ENCODE assay signal across 10 cellular contexts in the genomic region with DNA sequence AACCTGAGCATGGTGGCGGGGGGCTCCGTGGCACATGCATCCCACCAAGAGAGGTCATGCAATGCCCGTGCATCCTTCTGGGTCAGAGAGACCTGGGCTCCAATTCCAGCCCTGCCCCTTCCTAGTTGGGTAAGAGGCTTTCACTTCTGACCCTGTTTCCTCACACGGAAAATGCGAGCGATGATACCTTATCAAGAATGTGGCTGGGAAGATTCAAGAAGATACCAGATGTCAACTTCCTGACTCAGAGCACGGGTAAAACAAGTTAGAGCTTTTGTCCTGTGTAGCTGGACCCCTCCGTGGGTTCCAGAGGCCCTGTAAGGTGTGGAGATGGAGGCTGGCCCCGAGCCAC. TPM values are rescaled to one million over a fixed set of nuclear protein-coding genes. Genes with fewer than 3 reads are reported as not detected.
DNase-seq lines count a peak whose midpoint lies in the region; ATAC-seq and TF ChIP-seq lines count a peak whose summit lies in the region.
"Had no signal": no experiment of that assay in that cellular context is flagged by ENCODE, and none has a peak within 500 bp of the region (broad histone marks: within the 10 kb centered on the region; RNA-seq: fewer than 3 reads in every experiment).

No MANE protein-coding gene starts in this region.

- peaks cover 94% of the 10 kb centered on the region for H3K4me1 Mint-ChIP-seq in CD4-positive, alpha-beta T cell (ENCODE audit: low read depth)
- H3K4me1 Mint-ChIP-seq in osteocyte (ENCODE audit: unreplicated experiment): peaks cover 41% of the 10 kb centered on the region
- peaks cover under 1 to 9% of the 10 kb centered on the region in 2 donors for H3K4me1 Mint-ChIP-seq in effector memory CD8-positive, alpha-beta T cell (ENCODE audit: low read depth in 2 of 2)

- H3K27me3 ChIP-seq in CD4-positive, alpha-beta T cell (ENCODE audit: control insufficient read depth, insufficient read depth, low read length): no peaks in the 10 kb centered on the region

- peak overlapping the region; percentile 53 for H3K4me3 Mint-ChIP-seq in CD4-positive, alpha-beta T cell
- peak overlapping the region; percentile 48 for H3K4me3 Mint-ChIP-seq in osteocyte (ENCODE audit: unreplicated experiment)
- no peak overlapping the region for H3K4me3 Mint-ChIP-seq in effector memory CD8-positive, alpha-beta T cell

- intact Hi-C loops in CD4-positive, alpha-beta T cell (cut with DNase I, micrococcal nuclease): no loop called here

- no peaks in the 10 kb centered on the region for H3K9me3 Mint-ChIP-seq in CD4-positive, alpha-beta T cell
- no peaks in the 10 kb centered on the region for H3K9me3 Mint-ChIP-seq in osteocyte (ENCODE audit: unreplicated experiment)
- no peaks in the 10 kb centered on the region for H3K9me3 Mint-ChIP-seq in effector memory CD8-positive, alpha-beta T cell

- H3K36me3 Mint-ChIP-seq in CD4-positive, alpha-beta T cell (ENCODE audit: low read depth): peaks cover 6% of the 10 kb centered on the region
- no peaks in the 10 kb centered on the region for H3K36me3 Mint-ChIP-seq in osteocyte (ENCODE audit: unreplicated experiment)
- peaks cover under 1% of the 10 kb centered on the region for H3K36me3 Mint-ChIP-seq in effector memory CD8-positive, alpha-beta T cell (ENCODE audit: insufficient read depth)

- in situ Hi-C loops in G401 (cut with HindIII; ENCODE audit: low sequenced_read_pairs): no loop called here

- H3K9me3 ChIP-seq in CD4-positive, alpha-beta T cell (ENCODE audit: control insufficient read depth, low read length): no peaks in the 10 kb centered on the region
- H3K9me3 ChIP-seq: adrenal gland had no signal

- no peak for DNase-seq in CD4-positive, alpha-beta T cell
- peak; percentile 23 for DNase-seq in NOMO-1 treated with dmso at 0.1 percent for 144 hours (lab: John Stamatoyannopoulos, UW; ENCODE audit: unreplicated experiment)
- DNase-seq in fibroblast of gingiva (ENCODE audit: low read depth): peak; percentile 36
- DNase-seq in osteocyte (ENCODE audit: extremely low spot score, unreplicated experiment): no peak
- no peak for DNase-seq in NK-92 (lab: John Stamatoyannopoulos, UW; ENCODE audit: unreplicated experiment)
- no peak for DNase-seq in effector memory CD8-positive, alpha-beta T cell
- no peak for DNase-seq in G401 (ENCODE audit: low spot score)
- DNase-seq: T-helper 9 cell had no signal

- TF ChIP-seq CTCF in CD4-positive, alpha-beta T cell (IDR thresholded peaks at IDR 0.05): no peak
- no peak for TF ChIP-seq CTCF in osteocyte (IDR thresholded peaks at IDR 0.05)

- CTCF ChIA-PET in CD4-positive, alpha-beta T cell (lab: Charles Lee): no interaction called here

- peak overlapping the region; percentile 47 for H3K27ac ChIP-seq in CD4-positive, alpha-beta T cell (ENCODE audit: low read depth, low read length)

- no peak for ATAC-seq in CD4-positive, alpha-beta T cell (ENCODE audit: poor library complexity)
- no peak for ATAC-seq in effector memory CD8-positive, alpha-beta T cell (replicated peaks)
- ATAC-seq in HG03571 (IDR thresholded peaks at IDR 0.05; ENCODE audit: unreplicated experiment): no peak

- peak overlapping the region; percentile 80 for H3K27ac Mint-ChIP-seq in CD4-positive, alpha-beta T cell
- H3K27ac Mint-ChIP-seq in osteocyte (ENCODE audit: unreplicated experiment): peak overlapping the region; percentile 66
- no peak overlapping the region for H3K27ac Mint-ChIP-seq in effector memory CD8-positive, alpha-beta T cell

- H3K27me3 Mint-ChIP-seq in CD4-positive, alpha-beta T cell: no peaks in the 10 kb centered on the region
- H3K27me3 Mint-ChIP-seq in osteocyte (ENCODE audit: unreplicated experiment): peaks cover 7% of the 10 kb centered on the region
- H3K27me3 Mint-ChIP-seq in effector memory CD8-positive, alpha-beta T cell: peaks cover 21 to 53% of the 10 kb centered on the region in 2 donors

- POLR2A ChIA-PET in CD4-positive, alpha-beta T cell (lab: Charles Lee): interaction anchor here (2.4 to 2.8 kb wide), 2 partner anchors 8 to 10 kb away, joined by 9 to 11 read pairs; no protein-coding TSS in a partner anchor

RNA-seq across cellular contexts. Expression of a gene that starts 8.7 kb away (rescaled TPM):
- total RNA-seq in CD4-positive, alpha-beta T cell: 100 to 1,000 TPM; 159 to 166 TPM
- 48.6 and 49.9 TPM in 2 replicates for total RNA-seq in osteocyte
- 66.2 and 68.4 TPM in 2 replicates for total RNA-seq in G401 (2014; rRNA removed; shearing (Covaris generic))

RNA-seq across cellular contexts. Expression of a gene that starts 42.9 kb away (rescaled TPM):
- total RNA-seq in CD4-positive, alpha-beta T cell: 1 to 10 TPM; 5.5 to 6.5 TPM
- total RNA-seq in osteocyte: 163 and 171 TPM in 2 replicates
- total RNA-seq in G401 (2014; rRNA removed; shearing (Covaris generic)): 612 and 634 TPM in 2 replicates

RNA-seq across cellular contexts. Expression of a gene that starts 53.0 kb away (rescaled TPM):
- total RNA-seq in CD4-positive, alpha-beta T cell: 1 to 10 TPM; 3.2 to 3.7 TPM
- 0.21 TPM in 1 of 2 replicates, not detected in the other for total RNA-seq in osteocyte
- total RNA-seq in G401 (2014; rRNA removed; shearing (Covaris generic)): 0.55 and 5.2 TPM in 2 replicates

Comparison
In these comparisons a context has a peak if more than half of its experiments do, and no peak if none do; other contexts are left out.
1. DNase-seq: peak in NOMO-1 treated with dmso at 0.1 percent for 144 hours (single experiment) and fibroblast of gingiva (single experiment); none in CD4-positive, alpha-beta T cell (0 of 10), osteocyte (single experiment), NK-92 (single experiment), effector memory CD8-positive, alpha-beta T cell (0 of 3) and G401 (single experiment).
2. H3K27ac Mint-ChIP-seq: peak in CD4-positive, alpha-beta T cell (single experiment) and osteocyte (single experiment); none in effector memory CD8-positive, alpha-beta T cell (0 of 2).
3. H3K4me3 Mint-ChIP-seq: peak in CD4-positive, alpha-beta T cell (single experiment) and osteocyte (single experiment); none in effector memory CD8-positive, alpha-beta T cell (0 of 2).
4. RNA of a gene that starts 42.9 kb away (total RNA-seq): 612 to 634 TPM in G401 and 163 to 171 TPM in osteocyte; 5.5 to 6.5 TPM in CD4-positive, alpha-beta T cell; every median in the first group is over 10 times any median in the second.